In genomic region chr3:122754867-122755835, GRCh38 we compare ENCODE assay signal across 8 cellular contexts. TPM values are rescaled to one million over a fixed set of nuclear protein-coding genes. Genes with fewer than 3 reads are reported as not detected.
DNase-seq lines count a peak whose midpoint lies in the region; TF ChIP-seq lines count a peak whose summit lies in the region.

No MANE protein-coding gene starts in this region.

- H3K23ac ChIP-seq in mesenchymal stem cell (ENCODE audit: low read length in 2 of 2): no peak overlapping the region

- H3K4me3 ChIP-seq in cardiac muscle cell (no peak overlapping the region), mammary epithelial cell (replicated peaks in 1 of 3; ENCODE audit: insufficient read depth in 1 of 3, low read depth in 2 of 3, low read length in 3 of 3) (no peak overlapping the region), mesenchymal stem cell (ENCODE audit: insufficient read depth in 1 of 2, low read depth in 1 of 2, low read length in 2 of 2) (no peak overlapping the region)

- 80% methylated on average over 7 of the region's 8 CpGs for WGBS in mammary epithelial cell (ENCODE audit: low coverage, missing lambda C conversion rate)
- WGBS in mesenchymal stem cell: 88% methylated on average over 7 of the region's 8 CpGs

- H4K91ac ChIP-seq in mesenchymal stem cell (ENCODE audit: low read length): no peak overlapping the region

- BruUV-seq in mammary epithelial cell (replicated peaks; lab: Mats Ljungman, UMichigan): no TSS peak

- H2AK5ac ChIP-seq in mesenchymal stem cell (ENCODE audit: low read length, severe bottlenecking): no peak overlapping the region

- H3K4me2 ChIP-seq in mammary epithelial cell (ENCODE audit: insufficient read depth, low read depth, low read length) (no peak overlapping the region), mesenchymal stem cell (ENCODE audit: low read length, poor library complexity, severe bottlenecking) (no peak overlapping the region)

- no peaks in the 10 kb centered on the region for H3K79me2 ChIP-seq in mammary epithelial cell (ENCODE audit: insufficient read depth, low read length)

- H3K14ac ChIP-seq in mesenchymal stem cell (ENCODE audit: low read length in 2 of 2): no peak overlapping the region

- H2AFZ ChIP-seq in mammary epithelial cell (ENCODE audit: low read depth, low read length) (no peak overlapping the region), mesenchymal stem cell (ENCODE audit: low read depth, low read length) (no peak overlapping the region)

- no peaks in the 10 kb centered on the region for H3K79me1 ChIP-seq in mesenchymal stem cell (replicated peaks; ENCODE audit: low read length, poor library complexity, severe bottlenecking)

- H3K9me3 ChIP-seq in cardiac muscle cell (ENCODE audit: low read depth) (no peaks in the 10 kb centered on the region), mammary epithelial cell (replicated peaks; ENCODE audit: insufficient read depth, low read length) (no peaks in the 10 kb centered on the region), mesenchymal stem cell (ENCODE audit: control insufficient read depth, low read length) (no peaks in the 10 kb centered on the region)

- peak; percentile 86 for TF ChIP-seq CTCF in cardiac muscle cell (IDR thresholded peaks at IDR 0.05; ENCODE audit: low read depth, low read length)
- TF ChIP-seq CTCF in mammary epithelial cell (conservative IDR thresholded peaks at IDR 0.05 in 1 of 2, IDR thresholded peaks at IDR 0.05 in 1 of 2; ENCODE audit: extremely low read depth in 1 of 2, insufficient read depth in 1 of 2, low read depth in 1 of 2, low read length in 2 of 2): peak; percentile 93 to 98

- CTCF ChIA-PET in mammary epithelial cell (lab: Charles Lee; ENCODE audit: low non-redundant PET): interaction anchor here (0.6 to 0.8 kb wide), 5 partner anchors 20 to 503 kb away, joined by 3 to 10 read pairs (median 4); no protein-coding TSS in a partner anchor

- H3K9ac ChIP-seq in mammary epithelial cell (ENCODE audit: insufficient read depth, low read length) (no peak overlapping the region), mesenchymal stem cell (ENCODE audit: low read length) (no peak overlapping the region)

- H3K4me1 ChIP-seq in cardiac muscle cell (ENCODE audit: low read depth): peaks cover under 1% of the 10 kb centered on the region
- peaks cover 3% of the 10 kb centered on the region for H3K4me1 ChIP-seq in mammary epithelial cell (ENCODE audit: insufficient read depth, low read length)
- H3K4me1 ChIP-seq in mesenchymal stem cell (ENCODE audit: control insufficient read depth, insufficient read depth, low read depth, low read length): peaks cover 1% of the 10 kb centered on the region

- intact Hi-C loops in cardiac septum (cut with DNase I): no loop called here
- intact Hi-C loops in mammary epithelial cell (cut with micrococcal nuclease): loop anchor here (1.0 to 5.0 kb wide), 5 partner anchors 40 to 502 kb away; partner anchors contain the start of gene SLC49A4

- H3K36me3 ChIP-seq in cardiac muscle cell (no peaks in the 10 kb centered on the region), mammary epithelial cell (ENCODE audit: insufficient read depth, low read length) (peaks cover 2% of the 10 kb centered on the region), mesenchymal stem cell (ENCODE audit: control insufficient read depth in 1 of 2, insufficient read depth in 2 of 2, low read depth in 1 of 2, low read length in 2 of 2) (peaks cover 0 to 38% of the 10 kb centered on the region in 2 experiments)

- no peak overlapping the region for H2BK12ac ChIP-seq in mesenchymal stem cell (ENCODE audit: low read length in 2 of 2)

- no peak overlapping the region for H2BK5ac ChIP-seq in mesenchymal stem cell (ENCODE audit: low read depth, low read length, poor library complexity, severe bottlenecking)

- H2BK120ac ChIP-seq in mesenchymal stem cell (ENCODE audit: low read depth, low read length): no peak overlapping the region

- H3K27me3 ChIP-seq in cardiac muscle cell (no peaks in the 10 kb centered on the region), mammary epithelial cell (ENCODE audit: insufficient read depth, low read length) (no peaks in the 10 kb centered on the region), mesenchymal stem cell (ENCODE audit: control insufficient read depth in 1 of 2, insufficient read depth in 1 of 2, low read length in 2 of 2) (no peaks in the 10 kb centered on the region)

- H3K18ac ChIP-seq in mesenchymal stem cell (ENCODE audit: low read depth in 1 of 2, low read length in 2 of 2): no peak overlapping the region

- H4K20me1 ChIP-seq in mammary epithelial cell (ENCODE audit: insufficient read depth, low read length): no peaks in the 10 kb centered on the region

- in situ Hi-C loops in mammary epithelial cell (cut with MboI; ENCODE audit: low sequenced_read_pairs in 2 of 2): loop anchor here (5.0 to 25.0 kb wide), 2 partner anchors 277 to 282 kb away; partner anchors contain the start of gene SEMA5B (in 1 of the 2)

- H3K4ac ChIP-seq in mesenchymal stem cell (ENCODE audit: low read depth in 1 of 2, low read length in 2 of 2): no peak overlapping the region

- no peak overlapping the region for H2BK15ac ChIP-seq in mesenchymal stem cell (ENCODE audit: low read depth, poor library complexity, severe bottlenecking)

- peak; percentile 52 to 67 for DNase-seq in cardiac muscle cell (ENCODE audit: low read depth in 1 of 2, low spot score in 1 of 2)
- no peak for DNase-seq in cardiac septum (ENCODE audit: low spot score)
- DNase-seq in HuH-7 (ENCODE audit: low spot score): peak; percentile 68
- peak; percentile 58 for DNase-seq in mammary epithelial cell
- DNase-seq in mesenchymal stem cell: peak; percentile 45
- DNase-seq in SKM-1 treated with dmso at 0.1 percent for 144 hours (lab: John Stamatoyannopoulos, UW; ENCODE audit: unreplicated experiment): no peak
- no peak for DNase-seq in activated CD4-positive, CD25-positive, alpha-beta regulatory T cell treated with anti-CD3 and anti-CD28 coated beads, Interleukin-2, amount 50 U/mL, for 72 hours
- DNase-seq in stimulated activated CD4-positive, alpha-beta T cell treated with anti-CD3 and anti-CD28 coated beads, Interleukin-12 subunit alpha, Interleukin-12 subunit beta, amount 100 ng/mL, for 4 hours: no peak

- H4K8ac ChIP-seq in mesenchymal stem cell (ENCODE audit: low read length): no peak overlapping the region

- H3K27ac ChIP-seq in cardiac muscle cell: no peak overlapping the region
- no peak overlapping the region for H3K27ac ChIP-seq in mammary epithelial cell (ENCODE audit: insufficient read depth, low read depth, low read length)
- no peak overlapping the region for H3K27ac ChIP-seq in mesenchymal stem cell (ENCODE audit: low read length, poor library complexity, severe bottlenecking)

- dilution Hi-C loops in mammary epithelial cell (cut with HindIII; ENCODE audit: low sequenced_read_pairs): no loop called here

RNA-seq across cellular contexts. Expression of gene HSPBAP1, which starts 38.5 kb away (rescaled TPM):
- total RNA-seq in cardiac muscle cell (2.9 and 3.1 TPM in 2 replicates), cardiac septum (4.3 TPM), mammary epithelial cell (1 to 10 TPM; 9.2 to 9.6 TPM)
- polyA plus RNA-seq in cardiac muscle cell (2.5 and 7.2 TPM in 2 replicates), mammary epithelial cell (5.5 TPM)
- polyA minus RNA-seq in mammary epithelial cell: 20.0 TPM
- 4.0 TPM for polyA plus RNA-seq in mesenchymal stem cell (2013, experiment 1 of 2)
- 4.0 TPM for polyA plus RNA-seq in mesenchymal stem cell (2013, experiment 2 of 2)

RNA-seq across cellular contexts. Expression of gene SLC49A4, which starts 39.7 kb away (rescaled TPM):
- total RNA-seq in cardiac muscle cell (15.9 and 20.8 TPM in 2 replicates), cardiac septum (9.5 TPM), mammary epithelial cell (10 to 100 TPM; 21.9 to 68.3 TPM)
- polyA plus RNA-seq in cardiac muscle cell (10.1 and 16.4 TPM in 2 replicates), mammary epithelial cell (13.9 TPM)
- polyA minus RNA-seq in mammary epithelial cell: 42.8 TPM
- polyA plus RNA-seq in mesenchymal stem cell (2013, experiment 1 of 2): 8.7 TPM
- 9.3 TPM for polyA plus RNA-seq in mesenchymal stem cell (2013, experiment 2 of 2)

Comparison
In these comparisons a context has a peak if more than half of its experiments do, and no peak if none do; other contexts are left out.
1. DNase-seq: peak in cardiac muscle cell (2 of 2), HuH-7 (single experiment), mammary epithelial cell (single experiment) and mesenchymal stem cell (single experiment); none in cardiac septum (single experiment), SKM-1 treated with dmso at 0.1 percent for 144 hours (single experiment), activated CD4-positive, CD25-positive, alpha-beta regulatory T cell treated with anti-CD3 and anti-CD28 coated beads, Interleukin-2, amount 50 U/mL, for 72 hours (single experiment) and stimulated activated CD4-positive, alpha-beta T cell treated with anti-CD3 and anti-CD28 coated beads, Interleukin-12 subunit alpha, Interleukin-12 subunit beta, amount 100 ng/mL, for 4 hours (single experiment).